ENCODE assay signal across 9 cellular contexts in the genomic region with DNA sequence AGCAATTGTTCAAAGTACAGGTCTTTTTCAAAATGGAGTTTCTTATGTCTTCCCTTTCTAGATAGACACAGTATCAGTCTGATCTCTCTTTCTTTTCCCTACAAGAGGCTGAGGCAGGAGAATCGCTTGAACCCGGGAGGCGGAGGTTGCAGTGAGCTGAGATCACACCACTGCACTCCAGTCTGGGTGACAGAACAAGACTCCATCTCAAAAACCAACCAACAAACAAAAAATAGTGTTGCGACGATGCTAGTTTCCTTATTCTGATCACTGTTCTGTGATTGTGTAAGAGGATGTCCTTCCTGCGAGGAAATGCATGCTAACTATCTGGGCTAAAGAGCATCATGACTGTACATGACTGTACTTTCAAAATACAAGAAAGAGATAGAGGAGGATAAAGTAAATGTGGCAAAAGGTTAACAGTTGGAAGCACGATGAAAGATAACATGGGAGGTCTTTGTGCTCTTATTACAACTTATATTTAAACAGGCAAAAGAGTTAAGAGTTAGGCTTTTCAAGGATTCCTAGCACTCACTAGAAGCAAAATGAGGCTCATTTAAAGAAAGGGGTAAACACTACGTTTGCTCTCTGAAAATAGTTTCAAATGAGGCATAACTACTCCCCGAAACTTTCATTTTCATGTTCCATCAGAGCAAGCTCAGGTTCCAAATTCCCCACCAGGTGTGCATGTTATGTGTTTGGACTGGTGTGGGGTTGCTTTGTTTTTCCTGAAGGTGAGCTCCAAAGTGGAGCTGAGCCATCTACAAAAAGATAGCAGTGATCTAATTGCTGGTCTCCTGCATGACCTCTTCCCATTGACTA. TPM values are rescaled to one million over a fixed set of nuclear protein-coding genes. Genes with fewer than 3 reads are reported as not detected.
DNase-seq lines count a peak whose midpoint lies in the region; ATAC-seq and TF ChIP-seq lines count a peak whose summit lies in the region.
"Had no signal": no experiment of that assay in that cellular context is flagged by ENCODE, and none has a peak within 500 bp of the region (broad histone marks: within the 10 kb centered on the region; RNA-seq: fewer than 3 reads in every experiment).

No MANE protein-coding gene starts in this region.

- H3K9me3 ChIP-seq in gastrocnemius medialis, result no peaks in the 10 kb centered on the region

- H3K4me1 ChIP-seq in gastrocnemius medialis, result no peaks in the 10 kb centered on the region

- POLR2A ChIA-PET in naive thymus-derived CD8-positive, alpha-beta T cell (lab: Charles Lee), result no interaction called here

- ATAC-seq in GM21360 (IDR thresholded peaks at IDR 0.05; ENCODE audit: unreplicated experiment) (peak; percentile 65), HG03460 (IDR thresholded peaks at IDR 0.05; ENCODE audit: unreplicated experiment) (peak; percentile 67), gastrocnemius medialis (no peak)
- no peak for ATAC-seq in naive thymus-derived CD8-positive, alpha-beta T cell

- peaks cover 0 to 1% (median 0%) of the 10 kb centered on the region in 3 donors for H3K36me3 Mint-ChIP-seq in naive thymus-derived CD8-positive, alpha-beta T cell

- H3K27me3 ChIP-seq in gastrocnemius medialis, result no peaks in the 10 kb centered on the region

- in situ Hi-C loops in gastrocnemius medialis (cut with MboI; ENCODE audit: low sequenced_read_pairs in 4 of 4), result no loop called here

- no peak overlapping the region for H3K27ac ChIP-seq in gastrocnemius medialis

- H3K4me1 Mint-ChIP-seq in naive thymus-derived CD8-positive, alpha-beta T cell, result peaks cover 0 to 2% (median 0%) of the 10 kb centered on the region in 4 donors

- H3K4me3 ChIP-seq in gastrocnemius medialis, result no peak overlapping the region

- no peaks in the 10 kb centered on the region for H3K9me3 Mint-ChIP-seq in naive thymus-derived CD8-positive, alpha-beta T cell

- no peak for TF ChIP-seq POLR2A in gastrocnemius medialis (IDR thresholded peaks at IDR 0.05)

- H3K36me3 ChIP-seq in gastrocnemius medialis, result no peaks in the 10 kb centered on the region

- TF ChIP-seq CTCF in gastrocnemius medialis (IDR thresholded peaks at IDR 0.05 in 4 of 5, conservative IDR thresholded peaks at IDR 0.05 in 1 of 5), result no peak

- DNase-seq in EL (peak; percentile 40), dermis microvascular lymphatic vessel endothelial cell (ENCODE audit: low read depth in 2 of 2) (peak; percentile 33 to 65), NCI-H187 (lab: John Stamatoyannopoulos, UW) (no peak), gastrocnemius medialis (no peak)
- DNase-seq in naive thymus-derived CD8-positive, alpha-beta T cell, result no peak
- DNase-seq in stimulated activated CD4-positive, alpha-beta T cell treated with anti-CD3 and anti-CD28 coated beads, Interleukin-4, amount 100 ng/mL, for 1 hour, result no peak
- DNase-seq: activated CD4-positive, alpha-beta T cell treated with anti-CD3 and anti-CD28 coated beads, Interleukin-2, amount 50 U/mL, for 48 hours had no signal

- peaks cover 2 to 12% (median 6%) of the 10 kb centered on the region in 5 donors for H3K27me3 Mint-ChIP-seq in naive thymus-derived CD8-positive, alpha-beta T cell

- intact Hi-C loops in gastrocnemius medialis (cut with DNase I; ENCODE audit: low total_unique reads), result no loop called here

- no peak overlapping the region for H3K27ac Mint-ChIP-seq in naive thymus-derived CD8-positive, alpha-beta T cell

- no peak overlapping the region for H3K4me3 Mint-ChIP-seq in naive thymus-derived CD8-positive, alpha-beta T cell

RNA-seq across cellular contexts. Expression of a gene that starts 23.8 kb away (rescaled TPM):
- 6.0 and 11.4 TPM in 2 replicates for total RNA-seq in dermis microvascular lymphatic vessel endothelial cell
- total RNA-seq in gastrocnemius medialis, result 1 to 10 TPM in 1 of 4 donors, under 1 TPM in 3; 0.75 to 1.4 (median 0.96) TPM
- under 1 TPM in 1 of 2 experiments, not detected in 1; 0.16 TPM for total RNA-seq in naive thymus-derived CD8-positive, alpha-beta T cell
- under 1 TPM in 2 of 3 donors, not detected in 1; 0.05 to 0.12 TPM for polyA plus RNA-seq in naive thymus-derived CD8-positive, alpha-beta T cell

RNA-seq across cellular contexts. Expression of a gene that starts 24.2 kb away (rescaled TPM):
- 86.8 and 107 TPM in 2 replicates for total RNA-seq in dermis microvascular lymphatic vessel endothelial cell
- total RNA-seq in gastrocnemius medialis, result 10 to 100 TPM; 22.3 to 39.4 (median 29.6) TPM
- not detected for total RNA-seq in naive thymus-derived CD8-positive, alpha-beta T cell
- polyA plus RNA-seq in naive thymus-derived CD8-positive, alpha-beta T cell, result under 1 TPM in 1 of 3 donors, not detected in 2; 0.42 TPM

Comparison
In these comparisons a context has a peak if more than half of its experiments do, and no peak if none do; other contexts are left out.
1. DNase-seq: peak in EL (single experiment) and dermis microvascular lymphatic vessel endothelial cell (2 of 2); none in NCI-H187 (0 of 2), gastrocnemius medialis (0 of 2), naive thymus-derived CD8-positive, alpha-beta T cell (0 of 10) and stimulated activated CD4-positive, alpha-beta T cell treated with anti-CD3 and anti-CD28 coated beads, Interleukin-4, amount 100 ng/mL, for 1 hour (single experiment).
2. ATAC-seq: peak in GM21360 (single experiment) and HG03460 (single experiment); none in gastrocnemius medialis (0 of 2) and naive thymus-derived CD8-positive, alpha-beta T cell (0 of 2).
3. RNA of a gene that starts 24.2 kb away (total RNA-seq): 86.8 to 107 TPM in dermis microvascular lymphatic vessel endothelial cell and 22.3 to 39.4 TPM in gastrocnemius medialis; not detected in naive thymus-derived CD8-positive, alpha-beta T cell; every median in the first group is over 10 times any median in the second.